Comparison of ENCODE assay signal across 1 cellular context in genomic region chr13:113401452-113402415, GRCh38.
TF ChIP-seq lines count a peak whose summit lies in the region.

No MANE protein-coding gene starts in this region.

TF ChIP-seq in GM23338, 12 proteins besides CTCF, POLR2A, EP300 and RAD21:
- TF ChIP-seq, protein P1, sequence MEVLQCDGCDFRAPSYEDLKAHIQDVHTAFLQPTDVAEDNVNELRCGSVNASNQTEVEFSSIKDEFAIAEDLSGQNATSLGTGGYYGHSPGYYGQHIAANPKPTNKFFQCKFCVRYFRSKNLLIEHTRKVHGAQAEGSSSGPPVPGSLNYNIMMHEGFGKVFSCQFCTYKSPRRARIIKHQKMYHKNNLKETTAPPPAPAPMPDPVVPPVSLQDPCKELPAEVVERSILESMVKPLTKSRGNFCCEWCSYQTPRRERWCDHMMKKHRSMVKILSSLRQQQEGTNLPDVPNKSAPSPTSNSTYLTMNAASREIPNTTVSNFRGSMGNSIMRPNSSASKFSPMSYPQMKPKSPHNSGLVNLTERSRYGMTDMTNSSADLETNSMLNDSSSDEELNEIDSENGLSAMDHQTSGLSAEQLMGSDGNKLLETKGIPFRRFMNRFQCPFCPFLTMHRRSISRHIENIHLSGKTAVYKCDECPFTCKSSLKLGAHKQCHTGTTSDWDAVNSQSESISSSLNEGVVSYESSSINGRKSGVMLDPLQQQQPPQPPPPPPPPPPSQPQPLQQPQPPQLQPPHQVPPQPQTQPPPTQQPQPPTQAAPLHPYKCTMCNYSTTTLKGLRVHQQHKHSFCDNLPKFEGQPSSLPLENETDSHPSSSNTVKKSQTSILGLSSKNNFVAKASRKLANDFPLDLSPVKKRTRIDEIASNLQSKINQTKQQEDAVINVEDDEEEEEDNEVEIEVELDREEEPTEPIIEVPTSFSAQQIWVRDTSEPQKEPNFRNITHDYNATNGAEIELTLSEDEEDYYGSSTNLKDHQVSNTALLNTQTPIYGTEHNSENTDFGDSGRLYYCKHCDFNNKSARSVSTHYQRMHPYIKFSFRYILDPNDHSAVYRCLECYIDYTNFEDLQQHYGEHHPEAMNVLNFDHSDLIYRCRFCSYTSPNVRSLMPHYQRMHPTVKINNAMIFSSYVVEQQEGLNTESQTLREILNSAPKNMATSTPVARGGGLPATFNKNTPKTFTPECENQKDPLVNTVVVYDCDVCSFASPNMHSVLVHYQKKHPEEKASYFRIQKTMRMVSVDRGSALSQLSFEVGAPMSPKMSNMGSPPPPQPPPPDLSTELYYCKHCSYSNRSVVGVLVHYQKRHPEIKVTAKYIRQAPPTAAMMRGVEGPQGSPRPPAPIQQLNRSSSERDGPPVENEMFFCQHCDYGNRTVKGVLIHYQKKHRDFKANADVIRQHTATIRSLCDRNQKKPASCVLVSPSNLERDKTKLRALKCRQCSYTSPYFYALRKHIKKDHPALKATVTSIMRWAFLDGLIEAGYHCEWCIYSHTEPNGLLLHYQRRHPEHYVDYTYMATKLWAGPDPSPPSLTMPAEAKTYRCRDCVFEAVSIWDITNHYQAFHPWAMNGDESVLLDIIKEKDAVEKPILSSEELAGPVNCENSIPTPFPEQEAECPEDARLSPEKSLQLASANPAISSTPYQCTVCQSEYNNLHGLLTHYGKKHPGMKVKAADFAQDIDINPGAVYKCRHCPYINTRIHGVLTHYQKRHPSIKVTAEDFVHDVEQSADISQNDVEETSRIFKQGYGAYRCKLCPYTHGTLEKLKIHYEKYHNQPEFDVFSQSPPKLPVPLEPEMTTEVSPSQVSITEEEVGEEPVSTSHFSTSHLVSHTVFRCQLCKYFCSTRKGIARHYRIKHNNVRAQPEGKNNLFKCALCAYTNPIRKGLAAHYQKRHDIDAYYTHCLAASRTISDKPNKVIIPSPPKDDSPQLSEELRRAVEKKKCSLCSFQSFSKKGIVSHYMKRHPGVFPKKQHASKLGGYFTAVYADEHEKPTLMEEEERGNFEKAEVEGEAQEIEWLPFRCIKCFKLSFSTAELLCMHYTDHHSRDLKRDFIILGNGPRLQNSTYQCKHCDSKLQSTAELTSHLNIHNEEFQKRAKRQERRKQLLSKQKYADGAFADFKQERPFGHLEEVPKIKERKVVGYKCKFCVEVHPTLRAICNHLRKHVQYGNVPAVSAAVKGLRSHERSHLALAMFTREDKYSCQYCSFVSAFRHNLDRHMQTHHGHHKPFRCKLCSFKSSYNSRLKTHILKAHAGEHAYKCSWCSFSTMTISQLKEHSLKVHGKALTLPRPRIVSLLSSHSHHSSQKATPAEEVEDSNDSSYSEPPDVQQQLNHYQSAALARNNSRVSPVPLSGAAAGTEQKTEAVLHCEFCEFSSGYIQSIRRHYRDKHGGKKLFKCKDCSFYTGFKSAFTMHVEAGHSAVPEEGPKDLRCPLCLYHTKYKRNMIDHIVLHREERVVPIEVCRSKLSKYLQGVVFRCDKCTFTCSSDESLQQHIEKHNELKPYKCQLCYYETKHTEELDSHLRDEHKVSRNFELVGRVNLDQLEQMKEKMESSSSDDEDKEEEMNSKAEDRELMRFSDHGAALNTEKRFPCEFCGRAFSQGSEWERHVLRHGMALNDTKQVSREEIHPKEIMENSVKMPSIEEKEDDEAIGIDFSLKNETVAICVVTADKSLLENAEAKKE (CRISPR knock-in tag; IDR thresholded peaks at IDR 0.05) = no peak
- no peak for TF ChIP-seq REST (IDR thresholded peaks at IDR 0.05; ENCODE audit: unreplicated experiment)
- TF ChIP-seq ETS1 (IDR thresholded peaks at IDR 0.05) = no peak
- no peak for TF ChIP-seq EZH2phosphoT487 (IDR thresholded peaks at IDR 0.05; ENCODE audit: unreplicated experiment)
- TF ChIP-seq ZNF114 (CRISPR knock-in tag; IDR thresholded peaks at IDR 0.05) = no peak
- TF ChIP-seq CREB1 (CRISPR knock-in tag; IDR thresholded peaks at IDR 0.05; ENCODE audit: low read depth) = no peak
- TF ChIP-seq POLR2AphosphoS5 (IDR thresholded peaks at IDR 0.05; ENCODE audit: low read depth) = no peak
- no peak for TF ChIP-seq ZNF331 (CRISPR knock-in tag; IDR thresholded peaks at IDR 0.05; ENCODE audit: low read depth)
- no peak for TF ChIP-seq JUNB (IDR thresholded peaks at IDR 0.05; ENCODE audit: unreplicated experiment)
- no peak for TF ChIP-seq EZH2 (IDR thresholded peaks at IDR 0.05; ENCODE audit: low read depth, unreplicated experiment)
- TF ChIP-seq NANOG (IDR thresholded peaks at IDR 0.05; ENCODE audit: borderline replicate concordance) = no peak
- no peak for TF ChIP-seq STAT1 (IDR thresholded peaks at IDR 0.05; ENCODE audit: unreplicated experiment)
